ENCODE assay signal across 10 cellular contexts in the genomic region with DNA sequence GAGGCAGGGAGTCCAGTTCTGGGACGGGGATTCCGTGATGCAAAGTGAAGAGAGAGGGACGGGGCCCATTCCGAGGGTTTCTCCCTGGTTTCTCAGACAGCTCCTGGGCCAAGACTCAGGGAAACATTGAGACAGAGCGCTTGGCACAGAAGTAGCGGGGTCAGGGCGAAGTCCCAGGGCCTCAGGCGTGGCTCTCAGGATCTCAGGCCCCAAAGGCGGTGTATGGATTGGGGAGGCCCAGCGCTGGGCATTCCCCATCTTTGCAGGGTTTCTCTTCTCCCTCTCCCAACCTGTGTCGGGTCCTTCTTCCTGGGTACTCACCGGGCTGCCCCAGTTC. TPM values are rescaled to one million over a fixed set of nuclear protein-coding genes. Genes with fewer than 3 reads are reported as not detected.
DNase-seq lines count a peak whose midpoint lies in the region; ATAC-seq, FAIRE-seq and TF ChIP-seq lines count a peak whose summit lies in the region.
"Had no signal": no experiment of that assay in that cellular context is flagged by ENCODE, and none has a peak within 500 bp of the region (broad histone marks: within the 10 kb centered on the region; RNA-seq: fewer than 3 reads in every experiment).

No MANE protein-coding gene starts in this region.

- TF ChIP-seq POLR2A in GM12892 (IDR thresholded peaks at IDR 0.05; ENCODE audit: low read depth, low read length): no peak

- H3K4ac ChIP-seq in neuronal stem cell (ENCODE audit: low read length): no peak overlapping the region

- H3K9me3 Mint-ChIP-seq in CD4-positive, CD25-positive, alpha-beta regulatory T cell: peaks cover 0 to 11% (median 8%) of the 10 kb centered on the region in 7 donors

- H2BK15ac ChIP-seq in neuronal stem cell (ENCODE audit: low read length): no peak overlapping the region

- no peak overlapping the region for H4K8ac ChIP-seq in neuronal stem cell (ENCODE audit: low read depth, low read length)

- no peak overlapping the region for H3K4me2 ChIP-seq in neuronal stem cell (ENCODE audit: insufficient read depth, low read length, poor library complexity, severe bottlenecking)

- no peak overlapping the region for H2AK5ac ChIP-seq in neuronal stem cell (ENCODE audit: low read depth, low read length)

- H3K9ac ChIP-seq in neuronal stem cell (ENCODE audit: low read depth, low read length, poor library complexity): no peak overlapping the region

- peaks cover 10 to 22% (median 13%) of the 10 kb centered on the region in 4 donors for H3K4me1 Mint-ChIP-seq in CD4-positive, CD25-positive, alpha-beta regulatory T cell

- H3K14ac ChIP-seq in neuronal stem cell (ENCODE audit: low read length): no peak overlapping the region

- H3K79me1 ChIP-seq in neuronal stem cell (ENCODE audit: low read depth, low read length): peaks cover 2% of the 10 kb centered on the region

- H2BK5ac ChIP-seq in neuronal stem cell (ENCODE audit: low read length): no peak overlapping the region

- H3K4me3 Mint-ChIP-seq in CD4-positive, CD25-positive, alpha-beta regulatory T cell: peak overlapping the region; percentile 81 to 92 (median 91)

- no peak overlapping the region for H4K91ac ChIP-seq in neuronal stem cell (ENCODE audit: low read depth, low read length, poor library complexity)

- H3K23ac ChIP-seq in neuronal stem cell (ENCODE audit: low read depth, low read length, poor library complexity): no peak overlapping the region

- WGBS in neuronal stem cell (ENCODE audit: extremely low coverage in 2 of 2, insufficient read length in 2 of 2, insufficient replicate concordance in 1 of 2), 2 donors: no CpG with 5 or more reads among the region's 12 CpGs

- H2BK120ac ChIP-seq in neuronal stem cell (ENCODE audit: low read depth, low read length): no peak overlapping the region

- no peak overlapping the region for H3K27ac ChIP-seq in CD4-positive, CD25-positive, alpha-beta regulatory T cell (ENCODE audit: insufficient read depth, low read length, poor library complexity, severe bottlenecking)
- H3K27ac ChIP-seq in RWPE2 (ENCODE audit: poor library complexity, severe bottlenecking): peak overlapping the region; percentile 96
- no peak overlapping the region for H3K27ac ChIP-seq in neuronal stem cell (replicated peaks; ENCODE audit: low read length)
- H3K27ac ChIP-seq: SJSA1 had no signal

- H3K36me3 Mint-ChIP-seq in CD4-positive, CD25-positive, alpha-beta regulatory T cell: peaks cover 8% of the 10 kb centered on the region

- H3K27me3 ChIP-seq in CD4-positive, CD25-positive, alpha-beta regulatory T cell (ENCODE audit: control insufficient read depth, insufficient read depth, low read length): peaks cover 25% of the 10 kb centered on the region
- H3K27me3 ChIP-seq in RWPE2 (ENCODE audit: insufficient read depth, poor library complexity, severe bottlenecking) (no peaks in the 10 kb centered on the region), neuronal stem cell (ENCODE audit: control insufficient read depth in 3 of 3, insufficient read depth in 3 of 3, low read depth in 1 of 3, low read length in 3 of 3) (peaks cover 14 to 64% (median 34%) of the 10 kb centered on the region in 3 experiments)

- peaks cover 51% of the 10 kb centered on the region for H3K27me3 Mint-ChIP-seq in CD4-positive, CD25-positive, alpha-beta regulatory T cell

- ATAC-seq in CD4-positive, CD25-positive, alpha-beta regulatory T cell (ENCODE audit: low read depth in 2 of 2): no peak
- ATAC-seq in RWPE2 (ENCODE audit: low read depth) (peak; percentile 37), GM21737 (IDR thresholded peaks at IDR 0.05; ENCODE audit: unreplicated experiment) (no peak)

- H3K4me3 ChIP-seq in CD4-positive, CD25-positive, alpha-beta regulatory T cell (ENCODE audit: low read depth, low read length): no peak overlapping the region
- peak overlapping the region; percentile 51 for H3K4me3 ChIP-seq in RWPE2 (ENCODE audit: severe bottlenecking)
- no peak overlapping the region for H3K4me3 ChIP-seq in neuronal stem cell (ENCODE audit: low read length in 2 of 2)

- DNase-seq in CD4-positive, CD25-positive, alpha-beta regulatory T cell: no peak
- DNase-seq in RWPE2 (ENCODE audit: low spot score) (no peak), frontal cortex (ENCODE audit: low spot score in 2 of 2) (peak; percentile 26 to 37), neuronal stem cell (ENCODE audit: low spot score) (no peak), NOMO-1 (lab: John Stamatoyannopoulos, UW; ENCODE audit: unreplicated experiment in 2 of 2) (no peak), HEK293T (ENCODE audit: extremely low spot score) (no peak), GM12892 (ENCODE audit: insufficient read length) (no peak)

- no peak for TF ChIP-seq CTCF in RWPE2 (IDR thresholded peaks at IDR 0.05; ENCODE audit: poor library complexity, severe bottlenecking)

- H3K9me3 ChIP-seq in CD4-positive, CD25-positive, alpha-beta regulatory T cell (ENCODE audit: control insufficient read depth in 2 of 2, low read length in 2 of 2): peaks cover 2 to 15% of the 10 kb centered on the region in 2 experiments
- H3K9me3 ChIP-seq in RWPE2 (ENCODE audit: severe bottlenecking) (peaks cover 2% of the 10 kb centered on the region), neuronal stem cell (replicated peaks in 1 of 2; ENCODE audit: control insufficient read depth in 2 of 2, insufficient read depth in 1 of 2, low read depth in 1 of 2, low read length in 2 of 2) (peaks cover 0 to 3% of the 10 kb centered on the region in 2 donors)
- H3K9me3 ChIP-seq: SJSA1 had no signal

- H3K27ac Mint-ChIP-seq in CD4-positive, CD25-positive, alpha-beta regulatory T cell: peak overlapping the region in 2 of 3 donors; percentile 47 to 53

- CTCF ChIA-PET in HEK293T (lab: Yijun Ruan, JAX): no interaction called here

- H2BK12ac ChIP-seq in neuronal stem cell (ENCODE audit: low read length): peak overlapping the region; percentile 41

- FAIRE-seq in frontal cortex (lab: Jason Lieb, UNC) (no peak), GM12892 (lab: Jason Lieb, UNC) (no peak)

- H3K4me1 ChIP-seq in CD4-positive, CD25-positive, alpha-beta regulatory T cell (ENCODE audit: control insufficient read depth, insufficient read depth, low read length, poor library complexity, severe bottlenecking): peaks cover 17% of the 10 kb centered on the region
- H3K4me1 ChIP-seq in RWPE2 (ENCODE audit: insufficient read depth, poor library complexity, severe bottlenecking): peaks cover 11% of the 10 kb centered on the region
- H3K4me1 ChIP-seq in neuronal stem cell (ENCODE audit: control insufficient read depth in 2 of 2, insufficient read depth in 1 of 2, low read depth in 1 of 2, low read length in 2 of 2): peaks cover 0 to 2% of the 10 kb centered on the region in 2 donors

- no peak overlapping the region for H3K18ac ChIP-seq in neuronal stem cell (ENCODE audit: low read length)

- H3K36me3 ChIP-seq in CD4-positive, CD25-positive, alpha-beta regulatory T cell (ENCODE audit: control insufficient read depth, insufficient read depth, low read length): no peaks in the 10 kb centered on the region
- H3K36me3 ChIP-seq in RWPE2 (ENCODE audit: low read depth) (peaks cover 3% of the 10 kb centered on the region; the same call in 1 of the 2 replicates), neuronal stem cell (replicated peaks in 1 of 2; ENCODE audit: control insufficient read depth in 2 of 2, insufficient read depth in 2 of 2, low read length in 2 of 2) (no peaks in the 10 kb centered on the region)
- H3K36me3 ChIP-seq: SJSA1 had no signal

- peak overlapping the region; percentile 70 for H2AFZ ChIP-seq in neuronal stem cell (ENCODE audit: low read length)

- POLR2A ChIA-PET in HEK293T (lab: Yijun Ruan, JAX): no interaction called here

TF ChIP-seq in HEK293T, 16 proteins besides CTCF, POLR2A, EP300 and RAD21:
- TF ChIP-seq CTBP1 (IDR thresholded peaks at IDR 0.05; ENCODE audit: borderline replicate concordance): no peak
- TF ChIP-seq ELF4 (IDR thresholded peaks at IDR 0.05): no peak
- no peak for TF ChIP-seq TARDBP (IDR thresholded peaks at IDR 0.05)
- TF ChIP-seq NFRKB (IDR thresholded peaks at IDR 0.05): no peak
- TF ChIP-seq LEF1 (IDR thresholded peaks at IDR 0.05; ENCODE audit: borderline replicate concordance): no peak
- TF ChIP-seq HDGF (IDR thresholded peaks at IDR 0.05; ENCODE audit: borderline replicate concordance): no peak
- TF ChIP-seq FOXM1 (IDR thresholded peaks at IDR 0.05; ENCODE audit: borderline replicate concordance): no peak
- no peak for TF ChIP-seq L3MBTL2 (conservative IDR thresholded peaks at IDR 0.05)
- no peak for TF ChIP-seq PKNOX1 (IDR thresholded peaks at IDR 0.05)

RNA-seq across cellular contexts. Expression of gene HLA-G, which starts 35.9 kb away (rescaled TPM):
- 0.49 TPM for total RNA-seq in CD4-positive, CD25-positive, alpha-beta regulatory T cell
- polyA plus RNA-seq in CD4-positive, CD25-positive, alpha-beta regulatory T cell: 1 to 10 TPM in 3 of 4 donors, under 1 TPM in 1; 0.39 to 3.2 (median 1.3) TPM
- total RNA-seq in frontal cortex: not detected
- polyA plus RNA-seq in neuronal stem cell (2013, experiment 1 of 2): not detected
- not detected for polyA plus RNA-seq in neuronal stem cell (2013, experiment 2 of 2)
- polyA plus RNA-seq in GM12892 (2012; ENCODE audit: missing spikeins): 1.00 TPM
- total RNA-seq: SJSA1 had no signal
- polyA plus RNA-seq: endothelial cell of umbilical vein had no signal

Comparison
In these comparisons a context has a peak if more than half of its experiments do, and no peak if none do; other contexts are left out.
1. DNase-seq: peak in frontal cortex (2 of 2); none in CD4-positive, CD25-positive, alpha-beta regulatory T cell (0 of 3), RWPE2 (single experiment), neuronal stem cell (single experiment), NOMO-1 (0 of 2), HEK293T (single experiment) and GM12892 (single experiment).